In the genomic region with DNA sequence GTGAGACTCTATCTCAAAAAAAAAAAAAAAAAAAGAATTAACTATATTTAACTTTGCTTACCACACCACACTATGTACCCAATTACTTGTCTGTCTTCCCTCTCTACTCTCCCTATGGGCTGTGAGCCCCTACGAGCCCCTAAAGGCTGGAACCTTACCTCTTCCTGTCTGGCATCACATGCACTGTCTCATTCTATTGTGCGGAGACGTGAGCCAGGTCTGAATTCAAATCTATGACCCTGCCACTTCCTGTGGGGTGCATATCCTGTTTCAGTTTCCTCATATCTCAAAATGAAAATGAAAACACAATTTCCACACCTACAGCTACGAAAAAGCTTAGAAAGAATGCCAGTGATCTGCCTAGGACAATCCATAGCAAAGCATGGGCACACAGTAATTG, we compare ENCODE assay signal across 8 cellular contexts. TPM values are rescaled to one million over a fixed set of nuclear protein-coding genes. Genes with fewer than 3 reads are reported as not detected.
DNase-seq lines count a peak whose midpoint lies in the region; ATAC-seq and TF ChIP-seq lines count a peak whose summit lies in the region.

No MANE protein-coding gene starts in this region.

- TF ChIP-seq CTCF in BE2C (IDR thresholded peaks at IDR 0.05; ENCODE audit: low read depth, low read length): no peak
- no peak for TF ChIP-seq CTCF in WERI-Rb-1 (IDR thresholded peaks at IDR 0.05; ENCODE audit: low read depth, low read length)

- ATAC-seq in GM19351 (IDR thresholded peaks at IDR 0.05; ENCODE audit: unreplicated experiment) (peak; percentile 64), HG03159 (IDR thresholded peaks at IDR 0.05; ENCODE audit: unreplicated experiment) (peak; percentile 66), esophagus mucosa (peak; percentile 70)

- no peaks in the 10 kb centered on the region for H3K27me3 ChIP-seq in BE2C
- H3K27me3 ChIP-seq in WERI-Rb-1 (ENCODE audit: insufficient read depth, low read depth, severe bottlenecking): no peaks in the 10 kb centered on the region

- no peak overlapping the region for H3K4me3 ChIP-seq in BE2C (ENCODE audit: low read depth, low read length)
- no peak overlapping the region for H3K4me3 ChIP-seq in WERI-Rb-1 (ENCODE audit: low read depth, low read length)

- H3K9me3 ChIP-seq in BE2C (no peaks in the 10 kb centered on the region), WERI-Rb-1 (ENCODE audit: severe bottlenecking) (no peaks in the 10 kb centered on the region)

- H3K27ac ChIP-seq in WERI-Rb-1: no peak overlapping the region

- H3K4me1 ChIP-seq in BE2C: no peaks in the 10 kb centered on the region

- peak; percentile 44 to 52 for DNase-seq in activated CD4-positive, alpha-beta T cell treated with anti-CD3 and anti-CD28 coated beads for 4 hours
- peak; percentile 7 to 13 for DNase-seq in stimulated activated CD8-positive, alpha-beta memory T cell treated with anti-CD3 and anti-CD28 coated beads, Interleukin-7, amount 100 ng/mL, for 1 hour (ENCODE audit: low read depth in 2 of 2)
- no peak for DNase-seq in BE2C
- DNase-seq in WERI-Rb-1: no peak
- DNase-seq in NCI-H1105 treated with DMSO at 0.1 percent for 48 hours (lab: John Stamatoyannopoulos, UW): no peak

- H3K36me3 ChIP-seq in BE2C: no peaks in the 10 kb centered on the region
- H3K36me3 ChIP-seq in WERI-Rb-1: no peaks in the 10 kb centered on the region

RNA-seq across cellular contexts. Expression of a gene that starts 42.9 kb away (rescaled TPM):
- 18.7 TPM for total RNA-seq in esophagus mucosa
- not detected for polyA plus RNA-seq in BE2C (2012; ENCODE audit: insufficient read depth, insufficient read length, low read depth)

Comparison
In these comparisons a context has a peak if more than half of its experiments do, and no peak if none do; other contexts are left out.
1. DNase-seq: peak in activated CD4-positive, alpha-beta T cell treated with anti-CD3 and anti-CD28 coated beads for 4 hours (2 of 2) and stimulated activated CD8-positive, alpha-beta memory T cell treated with anti-CD3 and anti-CD28 coated beads, Interleukin-7, amount 100 ng/mL, for 1 hour (2 of 2); none in BE2C (single experiment), WERI-Rb-1 (single experiment) and NCI-H1105 treated with DMSO at 0.1 percent for 48 hours (single experiment).
2. Peak in every context shown above with its lines, with median percentiles within 50 percentile points of each other: ATAC-seq.